Comparison of ENCODE assay signal across 8 cellular contexts in the genomic region with DNA sequence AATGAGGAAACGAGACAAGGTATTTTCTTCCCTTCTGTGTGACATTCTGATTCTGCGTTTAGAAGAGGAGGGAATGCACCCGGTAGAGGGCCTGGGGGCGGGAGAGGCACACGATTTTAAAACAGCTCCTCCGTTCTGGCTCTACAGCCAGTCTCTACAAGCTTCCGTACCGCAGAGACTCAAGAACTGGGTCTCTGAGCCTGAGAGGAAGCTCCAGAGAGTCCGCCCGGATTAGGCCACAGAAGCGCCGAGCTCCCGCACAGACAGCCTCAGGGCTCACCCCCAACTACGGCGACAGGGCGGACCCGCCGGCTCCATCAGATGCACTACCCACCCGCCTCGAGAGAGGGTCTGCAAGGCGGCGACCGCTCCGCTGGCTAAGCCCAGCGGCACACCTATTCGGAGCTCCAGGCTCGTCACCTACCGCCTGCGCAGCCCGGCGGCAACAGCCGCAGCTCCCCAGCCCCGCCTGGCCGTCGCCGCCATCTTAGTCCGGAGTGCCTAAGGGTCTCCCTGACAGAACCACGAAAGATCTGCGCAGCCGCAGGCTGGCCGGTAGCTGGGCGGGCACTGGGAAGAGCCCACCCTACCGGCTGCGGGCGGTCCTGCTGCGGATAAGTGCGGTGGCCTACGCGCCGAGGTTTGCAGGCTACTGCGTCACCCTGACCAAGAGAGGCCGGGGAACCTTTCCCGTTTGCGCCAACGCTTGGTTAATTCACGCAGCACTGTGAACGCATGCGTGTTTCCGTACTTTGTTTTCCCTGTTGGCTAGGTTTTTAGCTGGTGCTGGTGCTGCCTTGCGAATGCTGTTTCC. TPM values are rescaled to one million over a fixed set of nuclear protein-coding genes. Genes with fewer than 3 reads are reported as not detected.
DNase-seq lines count a peak whose midpoint lies in the region; ATAC-seq and TF ChIP-seq lines count a peak whose summit lies in the region.

TSS of gene NFU1 (minus strand) at position 499 of the 814 bp plus-strand sequence. CDS start at position 486, 13 bp downstream.

- DNase-seq in DMS153 treated with DMSO at 0.1 percent for 48 hours (lab: John Stamatoyannopoulos, UW; ENCODE audit: unreplicated experiment) (peak; percentile 82), OCI-M2 (lab: John Stamatoyannopoulos, UW; ENCODE audit: unreplicated experiment) (peak; percentile 51), activated T-cell treated with anti-CD3 and anti-CD28 coated beads for 4 hours (peak; percentile 67), epithelial cell of esophagus (ENCODE audit: low read depth) (peak; percentile 91), mucosa of gallbladder (ENCODE audit: low spot score) (peak; percentile 92)
- peak; percentile 46 to 80 for DNase-seq in stimulated activated CD8-positive, alpha-beta memory T cell treated with anti-CD3 and anti-CD28 coated beads, Interleukin-4, amount 100 ng/mL, for 4 hours (ENCODE audit: low read depth in 2 of 2, low spot score in 1 of 2)

- peak within 1 kb of the TSS; percentile 98 to 100 (median 100) for H3K4me3 Mint-ChIP-seq in IgD-negative memory B cell

- peak; percentile 96 for ATAC-seq in GM21529 (IDR thresholded peaks at IDR 0.05; ENCODE audit: unreplicated experiment)

- peak within 1 kb of the TSS; percentile 99 for H3K27ac Mint-ChIP-seq in IgD-negative memory B cell

- TF ChIP-seq CTCF in epithelial cell of esophagus (IDR thresholded peaks at IDR 0.05; ENCODE audit: insufficient read depth, low read depth, low read length, missing control alignments): peak; percentile 51

- H3K27me3 Mint-ChIP-seq in IgD-negative memory B cell: no peaks in the 10 kb centered on the region

- H3K9me3 Mint-ChIP-seq in IgD-negative memory B cell: peaks cover 0 to 8% (median 0%) of the 10 kb centered on the region in 3 donors

- peaks cover 2% of the 10 kb centered on the region for H3K36me3 Mint-ChIP-seq in IgD-negative memory B cell

- H3K4me1 Mint-ChIP-seq in IgD-negative memory B cell: peaks cover 18 to 26% (median 19%) of the 10 kb centered on the region in 3 donors

- H3K4me3 ChIP-seq in epithelial cell of esophagus (ENCODE audit: low read length): peak within 1 kb of the TSS; percentile 74

RNA-seq across cellular contexts. Expression of gene NFU1, which starts in this region (rescaled TPM):
- polyA plus RNA-seq in IgD-negative memory B cell: 87.2 TPM
- total RNA-seq in mucosa of gallbladder: 37.6 TPM

Comparison
In these comparisons a context has a peak if more than half of its experiments do, and no peak if none do; other contexts are left out.
1. Peak in every context shown above with its lines: DNase-seq, ATAC-seq and H3K4me3 ChIP-seq.